ENCODE assay signal across 7 cellular contexts in the genomic region with DNA sequence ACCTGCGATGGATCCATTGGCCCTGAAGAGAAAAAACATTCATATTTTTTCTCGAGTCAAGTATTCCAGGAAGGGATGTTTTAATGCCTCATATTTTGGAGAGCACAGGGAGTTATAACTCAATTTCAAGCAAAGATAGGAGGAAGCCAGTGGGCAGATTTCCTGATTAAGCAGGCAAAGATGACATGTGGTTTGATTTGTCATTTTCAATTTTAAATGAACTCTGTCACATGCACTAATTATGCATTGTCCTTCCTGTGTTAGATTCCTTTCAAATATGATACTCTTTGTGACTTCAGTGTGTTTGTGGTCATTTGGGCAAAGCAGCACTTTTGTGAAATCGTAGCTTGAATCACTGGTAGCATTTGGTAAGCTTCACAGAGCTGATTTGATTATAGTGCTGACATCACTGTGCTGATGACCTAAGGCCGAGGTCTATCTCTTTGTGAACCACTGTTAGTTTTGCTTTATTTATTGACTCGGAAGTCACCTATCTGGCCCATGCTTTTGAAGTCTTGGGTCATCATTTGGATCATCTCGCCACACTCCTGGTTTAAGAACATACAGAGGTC. TPM values are rescaled to one million over a fixed set of nuclear protein-coding genes. Genes with fewer than 3 reads are reported as not detected.
A peak's percentile ranks its signal among the peaks of the same experiment; 100 is the strongest.
DNase-seq lines count a peak whose midpoint lies in the region; ATAC-seq and TF ChIP-seq lines count a peak whose summit lies in the region.
"Not testable (repeated sequence)": the region's sequence is repeated elsewhere in the genome, so short reads cannot be mapped to it uniquely, and the experiment has no call there.

No MANE protein-coding gene starts in this region.

- H3K9me3 Mint-ChIP-seq in activated T-helper 2 cell treated with anti-CD3 and anti-CD28 coated beads, Interferon-gamma antibody, Interleukin-2, Interleukin-4, amounts not matched to agents 10 μg/mL and 5 μg/mL and 100 μg/mL, durations not matched to agents 14 hours and 24 hours and 36 hours; naive thymus-derived CD8-positive, alpha-beta T cell; stimulated activated effector memory CD8-positive, alpha-beta T cell treated with anti-CD3 and anti-CD28 coated beads, Interleukin-12 subunit alpha, Interleukin-12 subunit beta, amount 100 ng/mL, for 72 hours: not testable (repeated sequence)

- POLR2A ChIA-PET in naive thymus-derived CD8-positive, alpha-beta T cell (lab: Charles Lee), result not testable (repeated sequence)

- not testable (repeated sequence) for H3K27me3 ChIP-seq in left ventricle myocardium inferior (ENCODE audit: low read depth)

- H3K27ac ChIP-seq in VCaP (peak overlapping the region; percentile 83), caudate nucleus (ENCODE audit: low read depth, low read length) (peak overlapping the region; percentile 44), left ventricle myocardium inferior (replicated peaks) (peak overlapping the region; percentile 62)

- not testable (repeated sequence) for H3K4me3 Mint-ChIP-seq in activated T-helper 2 cell treated with anti-CD3 and anti-CD28 coated beads, Interferon-gamma antibody, Interleukin-2, Interleukin-4, amounts not matched to agents 10 μg/mL and 5 μg/mL and 100 μg/mL, durations not matched to agents 14 hours and 24 hours and 36 hours (ENCODE audit: low read depth)
- peak overlapping the region in 3 of 10 donors; percentile 20 to 50 (median 31) for H3K4me3 Mint-ChIP-seq in naive thymus-derived CD8-positive, alpha-beta T cell
- H3K4me3 Mint-ChIP-seq in stimulated activated effector memory CD8-positive, alpha-beta T cell treated with anti-CD3 and anti-CD28 coated beads, Interleukin-12 subunit alpha, Interleukin-12 subunit beta, amount 100 ng/mL, for 72 hours, result peak overlapping the region; percentile 33

- H3K9me3 ChIP-seq in left ventricle myocardium inferior (replicated peaks), result not testable (repeated sequence)

- peaks cover 29% of the 10 kb centered on the region for H3K36me3 Mint-ChIP-seq in activated T-helper 2 cell treated with anti-CD3 and anti-CD28 coated beads, Interferon-gamma antibody, Interleukin-2, Interleukin-4, amounts not matched to agents 10 μg/mL and 5 μg/mL and 100 μg/mL, durations not matched to agents 14 hours and 24 hours and 36 hours (ENCODE audit: low read depth)
- peaks cover 0 to 33% (median 3%) of the 10 kb centered on the region in 3 donors for H3K36me3 Mint-ChIP-seq in naive thymus-derived CD8-positive, alpha-beta T cell
- peaks cover 50% of the 10 kb centered on the region for H3K36me3 Mint-ChIP-seq in stimulated activated effector memory CD8-positive, alpha-beta T cell treated with anti-CD3 and anti-CD28 coated beads, Interleukin-12 subunit alpha, Interleukin-12 subunit beta, amount 100 ng/mL, for 72 hours

- H3K36me3 ChIP-seq in left ventricle myocardium inferior, result peaks cover 10% of the 10 kb centered on the region

- H3K4me1 ChIP-seq in left ventricle myocardium inferior, result peaks cover 72% of the 10 kb centered on the region

- peak; percentile 66 for ATAC-seq in GM18520 (IDR thresholded peaks at IDR 0.05; ENCODE audit: unreplicated experiment)
- ATAC-seq in naive thymus-derived CD8-positive, alpha-beta T cell, result not testable (repeated sequence)
- peak; percentile 99 for ATAC-seq in stimulated activated effector memory CD8-positive, alpha-beta T cell treated with anti-CD3 and anti-CD28 coated beads, Interleukin-12 subunit alpha, Interleukin-12 subunit beta, amount 100 ng/mL, for 72 hours

- DNase-seq in activated T-helper 2 cell treated with anti-CD3 and anti-CD28 coated beads, Interferon-gamma antibody, Interleukin-2, Interleukin-4, amounts not matched to agents 10 μg/mL and 5 μg/mL and 100 μg/mL, durations not matched to agents 14 hours and 24 hours and 36 hours (ENCODE audit: low spot score); caudate nucleus (lab: John Stamatoyannopoulos, UW); left ventricle myocardium inferior; naive thymus-derived CD8-positive, alpha-beta T cell; stimulated activated effector memory CD8-positive, alpha-beta T cell treated with anti-CD3 and anti-CD28 coated beads, Interleukin-12 subunit alpha, Interleukin-12 subunit beta, amount 100 ng/mL, for 72 hours (ENCODE audit: low spot score in 2 of 2): not testable (repeated sequence)

- intact Hi-C loops in activated T-helper 2 cell treated with anti-CD3 and anti-CD28 coated beads, Interferon-gamma antibody, Interleukin-2, Interleukin-4, amounts not matched to agents 10 μg/mL and 5 μg/mL and 100 μg/mL, durations not matched to agents 14 hours and 24 hours and 36 hours (cut with micrococcal nuclease); left ventricle myocardium inferior (cut with micrococcal nuclease): not testable (repeated sequence)

- not testable (repeated sequence) for TF ChIP-seq CTCF in VCaP (conservative IDR thresholded peaks at IDR 0.05); left ventricle myocardium inferior (IDR thresholded peaks at IDR 0.05; ENCODE audit: borderline replicate concordance)

- not testable (repeated sequence) for H3K4me3 ChIP-seq in left ventricle myocardium inferior

- peaks cover 31% of the 10 kb centered on the region for H3K4me1 Mint-ChIP-seq in activated T-helper 2 cell treated with anti-CD3 and anti-CD28 coated beads, Interferon-gamma antibody, Interleukin-2, Interleukin-4, amounts not matched to agents 10 μg/mL and 5 μg/mL and 100 μg/mL, durations not matched to agents 14 hours and 24 hours and 36 hours (ENCODE audit: low read depth)
- H3K4me1 Mint-ChIP-seq in naive thymus-derived CD8-positive, alpha-beta T cell, result peaks cover 15 to 65% (median 47%) of the 10 kb centered on the region in 4 donors
- H3K4me1 Mint-ChIP-seq in stimulated activated effector memory CD8-positive, alpha-beta T cell treated with anti-CD3 and anti-CD28 coated beads, Interleukin-12 subunit alpha, Interleukin-12 subunit beta, amount 100 ng/mL, for 72 hours, result peaks cover 27% of the 10 kb centered on the region

- not testable (repeated sequence) for H3K27me3 Mint-ChIP-seq in activated T-helper 2 cell treated with anti-CD3 and anti-CD28 coated beads, Interferon-gamma antibody, Interleukin-2, Interleukin-4, amounts not matched to agents 10 μg/mL and 5 μg/mL and 100 μg/mL, durations not matched to agents 14 hours and 24 hours and 36 hours (ENCODE audit: low read depth); naive thymus-derived CD8-positive, alpha-beta T cell

- peak overlapping the region; percentile 68 for H3K27ac Mint-ChIP-seq in activated T-helper 2 cell treated with anti-CD3 and anti-CD28 coated beads, Interferon-gamma antibody, Interleukin-2, Interleukin-4, amounts not matched to agents 10 μg/mL and 5 μg/mL and 100 μg/mL, durations not matched to agents 14 hours and 24 hours and 36 hours
- peak overlapping the region in 9 of 10 donors; percentile 42 to 78 (median 69) for H3K27ac Mint-ChIP-seq in naive thymus-derived CD8-positive, alpha-beta T cell
- peak overlapping the region; percentile 70 for H3K27ac Mint-ChIP-seq in stimulated activated effector memory CD8-positive, alpha-beta T cell treated with anti-CD3 and anti-CD28 coated beads, Interleukin-12 subunit alpha, Interleukin-12 subunit beta, amount 100 ng/mL, for 72 hours

RNA-seq across cellular contexts. Expression of gene CRCP, which starts 11.2 kb away (rescaled TPM):
- total RNA-seq in activated T-helper 2 cell treated with anti-CD3 and anti-CD28 coated beads, Interferon-gamma antibody, Interleukin-2, Interleukin-4, amounts not matched to agents 10 μg/mL and 5 μg/mL and 100 μg/mL, durations not matched to agents 14 hours and 24 hours and 36 hours, result 32.8 and 37.9 TPM in 2 replicates
- total RNA-seq in left ventricle myocardium inferior, result 23.2 TPM
- 10 to 100 TPM; 30.7 to 32.9 TPM for total RNA-seq in naive thymus-derived CD8-positive, alpha-beta T cell
- polyA plus RNA-seq in naive thymus-derived CD8-positive, alpha-beta T cell, result 10 to 100 TPM; 29.5 to 37.9 (median 36.1) TPM

RNA-seq across cellular contexts. Expression of gene ASL, which starts 50.2 kb away (rescaled TPM):
- total RNA-seq in activated T-helper 2 cell treated with anti-CD3 and anti-CD28 coated beads, Interferon-gamma antibody, Interleukin-2, Interleukin-4, amounts not matched to agents 10 μg/mL and 5 μg/mL and 100 μg/mL, durations not matched to agents 14 hours and 24 hours and 36 hours, result 48.0 and 49.1 TPM in 2 replicates
- 8.5 TPM for total RNA-seq in left ventricle myocardium inferior
- 10 to 100 TPM; 15.2 to 18.6 TPM for total RNA-seq in naive thymus-derived CD8-positive, alpha-beta T cell
- polyA plus RNA-seq in naive thymus-derived CD8-positive, alpha-beta T cell, result 10 to 100 TPM in 1 of 3 donors, 1 to 10 TPM in 2; 5.2 to 13.0 (median 7.6) TPM
